ENCODE assay signal across 18 cellular contexts in the genomic region with DNA sequence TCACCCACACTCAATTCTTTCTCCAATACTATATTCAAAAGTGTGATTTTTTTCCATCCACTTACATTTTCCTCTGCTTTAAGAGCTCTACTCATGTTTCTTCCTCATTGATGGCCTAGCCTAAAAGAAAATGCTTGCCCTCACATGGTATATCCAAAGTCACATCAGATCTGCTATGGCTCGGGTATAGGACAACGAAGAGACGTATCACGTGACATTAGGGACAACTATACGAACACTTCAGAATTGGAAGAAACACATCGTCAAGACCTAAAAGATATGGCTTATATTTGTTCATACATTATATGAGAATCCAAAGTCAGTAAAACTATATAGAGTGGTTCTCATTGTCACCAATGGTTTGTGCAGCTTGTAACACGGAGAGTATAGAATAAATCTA. TPM values are rescaled to one million over a fixed set of nuclear protein-coding genes. Genes with fewer than 3 reads are reported as not detected.
A peak's percentile ranks its signal among the peaks of the same experiment; 100 is the strongest.
DNase-seq lines count a peak whose midpoint lies in the region; ATAC-seq, FAIRE-seq and TF ChIP-seq lines count a peak whose summit lies in the region.
"Had no signal": no experiment of that assay in that cellular context is flagged by ENCODE, and none has a peak within 500 bp of the region (broad histone marks: within the 10 kb centered on the region; RNA-seq: fewer than 3 reads in every experiment).

No MANE protein-coding gene starts in this region.

- no TSS peak for BruUV-seq in K562 (replicated peaks; lab: Mats Ljungman, UMichigan)

- TF ChIP-seq RAD21 in K562 (CRISPR knock-in tag; conservative IDR thresholded peaks at IDR 0.05 in 1 of 2, IDR thresholded peaks at IDR 0.05 in 1 of 2), result no peak

- H2BK5ac ChIP-seq in neuronal stem cell (ENCODE audit: low read length), result no peak overlapping the region

- H2AK5ac ChIP-seq in neuronal stem cell (ENCODE audit: low read depth, low read length), result no peak overlapping the region

- H2BK15ac ChIP-seq in neuronal stem cell (ENCODE audit: low read length), result no peak overlapping the region

- no peak for ATAC-seq in K562
- ATAC-seq: GM23338, HCT116 had no signal

- TF ChIP-seq CTCF in K562 (IDR thresholded peaks at IDR 0.05 in 2 of 3, conservative IDR thresholded peaks at IDR 0.05 in 1 of 3; ENCODE audit: insufficient read depth in 2 of 3, low read depth in 1 of 3, low read length in 3 of 3) (no peak), hepatocyte (IDR thresholded peaks at IDR 0.05; ENCODE audit: poor library complexity) (no peak)

- H3K9me3 ChIP-seq in K562 (replicated peaks; ENCODE audit: control insufficient read depth, insufficient read depth, low read depth, low read length) (no peaks in the 10 kb centered on the region), hepatocyte (ENCODE audit: low read depth) (no peaks in the 10 kb centered on the region), stomach smooth muscle (ENCODE audit: control insufficient read depth in 2 of 2, low read length in 2 of 2) (no peaks in the 10 kb centered on the region), neuronal stem cell (replicated peaks in 1 of 2; ENCODE audit: control insufficient read depth in 2 of 2, insufficient read depth in 1 of 2, low read depth in 1 of 2, low read length in 2 of 2) (peaks cover 0 to 3% of the 10 kb centered on the region in 2 donors)

- WGBS in K562 (ENCODE audit: insufficient coverage, low coverage, missing lambda C conversion rate), result 2% methylated on average over 7 of the region's 7 CpGs
- 83% methylated on average over 7 of the region's 7 CpGs for WGBS in hepatocyte (ENCODE audit: low lambda C conversion rate, missing lambda C conversion rate)
- WGBS in neuronal stem cell (ENCODE audit: extremely low coverage in 2 of 2, insufficient read length in 2 of 2, insufficient replicate concordance in 1 of 2), 2 donors, result no CpG with 5 or more reads among the region's 7 CpGs

- DNase-seq in K562 (ENCODE audit: extremely low read depth in 1 of 4, low spot score in 3 of 4), result no peak
- no peak for DNase-seq in hepatocyte (ENCODE audit: low spot score)
- DNase-seq in cerebellar cortex (ENCODE audit: low spot score), result no peak
- no peak for DNase-seq in neuronal stem cell (ENCODE audit: low spot score)
- no peak for DNase-seq in G401 (ENCODE audit: low spot score)
- DNase-seq: C1 segment of cervical spinal cord; Calu3; CD4-positive, alpha-beta memory T cell; COR-L47; DMS53; DMS79 treated with DMSO at 0.1 percent for 48 hours; H9 had no signal

- H4K91ac ChIP-seq in neuronal stem cell (ENCODE audit: low read depth, low read length, poor library complexity), result no peak overlapping the region

- H3K9me1 ChIP-seq in K562 (ENCODE audit: control insufficient read depth, insufficient read depth, low read length), result no peaks in the 10 kb centered on the region

- in situ Hi-C loops in K562 (cut with MboI) (loop anchor here (25.0 kb wide), 1 partner anchor 1287 kb away; no protein-coding TSS in a partner anchor), G401 (cut with HindIII; ENCODE audit: low sequenced_read_pairs) (no loop called here)

- H3K9ac ChIP-seq in K562 (ENCODE audit: insufficient read depth in 1 of 2, low read depth in 2 of 2, low read length in 2 of 2) (no peak overlapping the region), stomach smooth muscle (ENCODE audit: low read length in 2 of 2) (peak overlapping the region; percentile 30 to 54), neuronal stem cell (ENCODE audit: low read depth, low read length, poor library complexity) (no peak overlapping the region)

- no peak overlapping the region for H3K4ac ChIP-seq in neuronal stem cell (ENCODE audit: low read length)

- H2BK12ac ChIP-seq in neuronal stem cell (ENCODE audit: low read length), result no peak overlapping the region

- TF ChIP-seq EP300 in K562 (IDR thresholded peaks at IDR 0.05; ENCODE audit: low read length), result no peak

- no peak overlapping the region for H3K14ac ChIP-seq in neuronal stem cell (ENCODE audit: low read length)

- H3K36me3 ChIP-seq in K562 (ENCODE audit: control insufficient read depth, insufficient read depth, low read length), result no peaks in the 10 kb centered on the region
- H3K36me3 ChIP-seq in hepatocyte (replicated peaks; ENCODE audit: insufficient read depth, low read depth), result no peaks in the 10 kb centered on the region
- H3K36me3 ChIP-seq in stomach smooth muscle (ENCODE audit: control insufficient read depth in 2 of 2, insufficient read depth in 2 of 2, low read length in 2 of 2), result no peaks in the 10 kb centered on the region
- no peaks in the 10 kb centered on the region for H3K36me3 ChIP-seq in neuronal stem cell (replicated peaks in 1 of 2; ENCODE audit: control insufficient read depth in 2 of 2, insufficient read depth in 2 of 2, low read length in 2 of 2)

- intact Hi-C loops in K562 (cut with micrococcal nuclease), result no loop called here

- H3K27ac ChIP-seq in K562 (ENCODE audit: extremely low read depth, low read depth, low read length) (no peak overlapping the region), hepatocyte (peak overlapping the region; percentile 69), stomach smooth muscle (ENCODE audit: low read length) (peak overlapping the region; percentile 75), neuronal stem cell (replicated peaks; ENCODE audit: low read length) (no peak overlapping the region)

- no peaks in the 10 kb centered on the region for H3K4me1 ChIP-seq in K562 (replicated peaks in 1 of 2; ENCODE audit: control insufficient read depth in 2 of 2, insufficient read depth in 2 of 2, low read length in 2 of 2)
- peaks cover 11% of the 10 kb centered on the region for H3K4me1 ChIP-seq in hepatocyte (ENCODE audit: insufficient read depth)
- peaks cover 14% of the 10 kb centered on the region for H3K4me1 ChIP-seq in stomach smooth muscle (ENCODE audit: control insufficient read depth, insufficient read depth, low read length)
- H3K4me1 ChIP-seq in neuronal stem cell (ENCODE audit: control insufficient read depth in 2 of 2, insufficient read depth in 1 of 2, low read depth in 1 of 2, low read length in 2 of 2), result peaks cover 0 to 15% of the 10 kb centered on the region in 2 donors

- POLR2A ChIA-PET in K562 (lab: Yijun Ruan, JAX), result no interaction called here

- H3K9me2 ChIP-seq in hepatocyte (replicated peaks; ENCODE audit: insufficient read depth), result no peaks in the 10 kb centered on the region

- CTCF ChIA-PET in K562 (lab: Yijun Ruan, JAX; ENCODE audit: low intra/inter-chr PET ratio), result no interaction called here

- H3K4me2 ChIP-seq in K562 (ENCODE audit: insufficient read depth, low read length), result no peak overlapping the region
- peak overlapping the region; percentile 8 for H3K4me2 ChIP-seq in hepatocyte
- H3K4me2 ChIP-seq in neuronal stem cell (ENCODE audit: insufficient read depth, low read length, poor library complexity, severe bottlenecking), result no peak overlapping the region
- H3K4me2 ChIP-seq: GM23338 had no signal

- H2AFZ ChIP-seq in K562 (ENCODE audit: low read depth, low read length) (no peak overlapping the region), hepatocyte (no peak overlapping the region), neuronal stem cell (ENCODE audit: low read length) (no peak overlapping the region)
- H2AFZ ChIP-seq: GM23338 had no signal

- no peaks in the 10 kb centered on the region for H3K79me1 ChIP-seq in neuronal stem cell (ENCODE audit: low read depth, low read length)

- H4K20me1 ChIP-seq in K562 (replicated peaks; ENCODE audit: control insufficient read depth, insufficient read depth, low read length) (no peaks in the 10 kb centered on the region), hepatocyte (ENCODE audit: insufficient read depth, poor library complexity, severe bottlenecking) (no peaks in the 10 kb centered on the region)

- H3K4me3 ChIP-seq in K562 (no peak overlapping the region), hepatocyte (no peak overlapping the region), stomach smooth muscle (ENCODE audit: low read length in 2 of 2) (peak overlapping the region; percentile 49 to 99), neuronal stem cell (ENCODE audit: low read length in 2 of 2) (no peak overlapping the region)
- H3K4me3 ChIP-seq: GM23338 had no signal

- no peak for TF ChIP-seq POLR2A in K562 (conservative IDR thresholded peaks at IDR 0.05)

- H3K79me2 ChIP-seq in K562 (ENCODE audit: control insufficient read depth, insufficient read depth, low read length) (no peaks in the 10 kb centered on the region), hepatocyte (peaks cover 52% of the 10 kb centered on the region)

- no peak overlapping the region for H3K23ac ChIP-seq in neuronal stem cell (ENCODE audit: low read depth, low read length, poor library complexity)

- no peak for FAIRE-seq in K562 (lab: Jason Lieb, UNC)
- FAIRE-seq: G401.6, GM18507 had no signal

- H3K27me3 ChIP-seq in K562 (ENCODE audit: control insufficient read depth in 2 of 2, insufficient read depth in 2 of 2, low read length in 2 of 2) (peaks cover 5 to 9% of the 10 kb centered on the region in 2 experiments; a peak in 3 of 5 replicates), hepatocyte (peaks cover 41% of the 10 kb centered on the region), stomach smooth muscle (ENCODE audit: control insufficient read depth in 1 of 2, insufficient read depth in 2 of 2, low read length in 2 of 2) (no peaks in the 10 kb centered on the region), neuronal stem cell (ENCODE audit: control insufficient read depth in 3 of 3, insufficient read depth in 3 of 3, low read depth in 1 of 3, low read length in 3 of 3) (peaks cover 17 to 60% (median 34%) of the 10 kb centered on the region in 3 experiments)

- H4K8ac ChIP-seq in neuronal stem cell (ENCODE audit: low read depth, low read length), result no peak overlapping the region

- H2BK120ac ChIP-seq in neuronal stem cell (ENCODE audit: low read depth, low read length), result no peak overlapping the region

- no peak overlapping the region for H3K18ac ChIP-seq in neuronal stem cell (ENCODE audit: low read length)

RNA-seq across cellular contexts. Expression of gene ISL1, which starts 8.2 kb away (rescaled TPM):
- not detected in 2 replicates for total RNA-seq in K562 (2011; cell fraction: chromatin; rRNA removed; ENCODE audit: low replicate concordance)
- total RNA-seq in K562 (2011; cell fraction: nucleolus; rRNA removed), result not detected in 2 replicates
- not detected in 2 replicates for total RNA-seq in K562 (2011; cell fraction: nucleoplasm; rRNA removed)
- total RNA-seq in K562 (2014; rRNA removed) (not detected in 2 replicates), K562 (2014; rRNA removed; fragmentation: Illumina TruSeq; extraction: Trizol) (not detected in 2 replicates), K562 (2015; rRNA removed; fragmentation: Illumina TruSeq; extraction: Trizol) (not detected in 2 replicates), K562 (2021) (not detected in 2 replicates), hepatocyte (25.0 and 29.1 TPM in 2 replicates)
- polyA plus RNA-seq in K562 (2011; rRNA removed) (not detected in 2 replicates), K562 (2014; fragmentation: Illumina TruSeq; extraction: Trizol) (not detected in 2 replicates), K562 (2014; fragmentation: Nextera tagmentation; extraction: Ambion mirVana) (not detected), K562 (2014; rRNA removed) (not detected in 2 replicates), hepatocyte (16.2 and 22.0 TPM in 2 replicates)
- polyA plus RNA-seq in K562 (2011; cell fraction: cytosol; rRNA removed), result 0.09 TPM in 1 of 2 replicates, not detected in the other
- not detected in 2 replicates for polyA plus RNA-seq in K562 (2011; cell fraction: nucleus; rRNA removed)
- not detected in 2 replicates for polyA plus RNA-seq in K562 (2012)
- not detected in 2 replicates for polyA minus RNA-seq in K562 (2011; rRNA and poly(A)+ RNA removed)
- not detected in 2 replicates for polyA minus RNA-seq in K562 (2011; cell fraction: cytosol; rRNA and poly(A)+ RNA removed)
- polyA minus RNA-seq in K562 (2011; cell fraction: nucleus; rRNA and poly(A)+ RNA removed), result not detected in 2 replicates
- not detected for polyA plus RNA-seq in neuronal stem cell (2013, experiment 1 of 2)
- not detected for polyA plus RNA-seq in neuronal stem cell (2013, experiment 2 of 2)
- total RNA-seq in G401 (2014; rRNA removed; shearing (Covaris generic)), result not detected in 2 replicates
- total RNA-seq: A172; CD4-positive, alpha-beta memory T cell; H9 had no signal
- polyA plus RNA-seq: CD4-positive, alpha-beta memory T cell had no signal

Comparison
In these comparisons a context has a peak if more than half of its experiments do, and no peak if none do; other contexts are left out.
1. H3K27ac ChIP-seq: peak in hepatocyte (single experiment) and stomach smooth muscle (single experiment); none in K562 (single experiment) and neuronal stem cell (single experiment).
2. H3K4me3 ChIP-seq: peak in stomach smooth muscle (2 of 2); none in K562 (single experiment), hepatocyte (single experiment) and neuronal stem cell (0 of 2).
3. H3K9ac ChIP-seq: peak in stomach smooth muscle (2 of 2); none in K562 (0 of 2) and neuronal stem cell (single experiment).
4. RNA of gene ISL1, which starts 8.2 kb away (total RNA-seq): 25.0 to 29.1 TPM in hepatocyte; not detected in G401 and not detected in K562; every median in the first group is over 10 times any median in the second.